9 cellular contexts compared by ENCODE assay signal in genomic region chr12:55720071-55720564, GRCh38. TPM values are rescaled to one million over a fixed set of nuclear protein-coding genes. Genes with fewer than 3 reads are reported as not detected.
DNase-seq lines count a peak whose midpoint lies in the region; ATAC-seq, FAIRE-seq and TF ChIP-seq lines count a peak whose summit lies in the region.
"Had no signal": no experiment of that assay in that cellular context is flagged by ENCODE, and none has a peak within 500 bp of the region (broad histone marks: within the 10 kb centered on the region; RNA-seq: fewer than 3 reads in every experiment).

A gene with protein sequence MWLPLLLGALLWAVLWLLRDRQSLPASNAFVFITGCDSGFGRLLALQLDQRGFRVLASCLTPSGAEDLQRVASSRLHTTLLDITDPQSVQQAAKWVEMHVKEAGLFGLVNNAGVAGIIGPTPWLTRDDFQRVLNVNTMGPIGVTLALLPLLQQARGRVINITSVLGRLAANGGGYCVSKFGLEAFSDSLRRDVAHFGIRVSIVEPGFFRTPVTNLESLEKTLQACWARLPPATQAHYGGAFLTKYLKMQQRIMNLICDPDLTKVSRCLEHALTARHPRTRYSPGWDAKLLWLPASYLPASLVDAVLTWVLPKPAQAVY (plus strand): TSS chr12:55720393. CDS start chr12:55721185, 792 bp downstream.

- H3F3A ChIP-seq in GM23338 (replicated peaks; ENCODE audit: low read depth) = peaks cover 18% of the 10 kb centered on the region; the same call in 1 of the 2 replicates

- H3K27ac ChIP-seq in GM23338 (ENCODE audit: low read depth) (no peak within 1 kb of the TSS; the same call in 1 of the 2 replicates), hepatocyte (peak within 1 kb of the TSS; percentile 95)

- H3K27me3 Mint-ChIP-seq in GM23338 (ENCODE audit: insufficient read depth, low read depth, poor library complexity) = peaks cover 28% of the 10 kb centered on the region
- H3K27me3 Mint-ChIP-seq in activated T-helper 17 cell treated with anti-CD3 and anti-CD28 coated beads, Interleukin-2, amount 50 U/mL, for 72 hours = no peaks in the 10 kb centered on the region

- H3K4me3 Mint-ChIP-seq in GM23338 = no peak within 1 kb of the TSS
- H3K4me3 Mint-ChIP-seq in activated T-helper 17 cell treated with anti-CD3 and anti-CD28 coated beads, Interleukin-2, amount 50 U/mL, for 72 hours = no peak within 1 kb of the TSS

- H3K79me2 ChIP-seq in GM23338 (replicated peaks; ENCODE audit: insufficient read depth) = peaks cover 10% of the 10 kb centered on the region; the same call in 1 of the 2 replicates
- H3K79me2 ChIP-seq in hepatocyte = peaks cover 40% of the 10 kb centered on the region

- TF ChIP-seq POLR2A in GM12891 (IDR thresholded peaks at IDR 0.05; ENCODE audit: low read depth, low read length) = no peak
- TF ChIP-seq POLR2A in GM12892 (IDR thresholded peaks at IDR 0.05; ENCODE audit: low read depth, low read length) = no peak

- 45% methylated on average over 6 of the region's 6 CpGs for WGBS in hepatocyte (ENCODE audit: low lambda C conversion rate, missing lambda C conversion rate)

- 0 out of 2 replicates have a peak, but pooled peaks cover 4% of the 10 kb centered on the region for H4K20me1 ChIP-seq in GM23338 (replicated peaks; ENCODE audit: insufficient read depth)
- H4K20me1 ChIP-seq in hepatocyte (ENCODE audit: insufficient read depth, poor library complexity, severe bottlenecking) = no peaks in the 10 kb centered on the region

- H3K27me3 ChIP-seq in GM23338 (ENCODE audit: insufficient read depth) (no peaks in the 10 kb centered on the region), hepatocyte (no peaks in the 10 kb centered on the region), skeletal muscle satellite cell (ENCODE audit: control insufficient read depth, insufficient read depth, low read length) (no peaks in the 10 kb centered on the region)

- H3K9ac ChIP-seq in skeletal muscle satellite cell (ENCODE audit: low read depth, low read length) = peak within 1 kb of the TSS; percentile 76

- peaks cover 21% of the 10 kb centered on the region for H3K36me3 Mint-ChIP-seq in GM23338 (ENCODE audit: low read depth)
- H3K36me3 Mint-ChIP-seq in activated T-helper 17 cell treated with anti-CD3 and anti-CD28 coated beads, Interleukin-2, amount 50 U/mL, for 72 hours (ENCODE audit: low read depth) = peaks cover 30% of the 10 kb centered on the region

- no peaks in the 10 kb centered on the region for H3K9me3 ChIP-seq in hepatocyte (ENCODE audit: low read depth)
- H3K9me3 ChIP-seq in skeletal muscle satellite cell (replicated peaks; ENCODE audit: low read length) = no peaks in the 10 kb centered on the region

- no peak within 1 kb of the TSS for H2AFZ ChIP-seq in GM23338
- H2AFZ ChIP-seq in hepatocyte = no peak within 1 kb of the TSS

- H3K4me2 ChIP-seq in GM23338 (no peak within 1 kb of the TSS), hepatocyte (peak within 1 kb of the TSS; percentile 73), skeletal muscle satellite cell (ENCODE audit: low read length) (peak within 1 kb of the TSS; percentile 89)

- peaks cover 38% of the 10 kb centered on the region for H3K4me1 Mint-ChIP-seq in GM23338
- H3K4me1 Mint-ChIP-seq in activated T-helper 17 cell treated with anti-CD3 and anti-CD28 coated beads, Interleukin-2, amount 50 U/mL, for 72 hours = peaks cover 28% of the 10 kb centered on the region

- H3K27ac Mint-ChIP-seq in GM23338 = 0 out of 2 replicates have a peak within 1 kb of the TSS, but pooled peaks have one; percentile 96
- no peak within 1 kb of the TSS for H3K27ac Mint-ChIP-seq in activated T-helper 17 cell treated with anti-CD3 and anti-CD28 coated beads, Interleukin-2, amount 50 U/mL, for 72 hours

- no peak for ATAC-seq in GM23338
- ATAC-seq in activated T-helper 17 cell treated with anti-CD3 and anti-CD28 coated beads, Interleukin-2, amount 50 U/mL, for 72 hours (replicated peaks) = no peak

- peaks cover 6% of the 10 kb centered on the region; the same call in 2 of the 3 replicates for H3K9me3 Mint-ChIP-seq in GM23338
- no peaks in the 10 kb centered on the region for H3K9me3 Mint-ChIP-seq in activated T-helper 17 cell treated with anti-CD3 and anti-CD28 coated beads, Interleukin-2, amount 50 U/mL, for 72 hours

- FAIRE-seq in GM12891 (lab: Jason Lieb, UNC) = no peak
- FAIRE-seq in GM12892 (lab: Jason Lieb, UNC) = no peak
- FAIRE-seq: colon had no signal

- TF ChIP-seq CTCF in GM23338 (conservative IDR thresholded peaks at IDR 0.05; ENCODE audit: low read depth in 2 of 2) = no peak
- no peak for TF ChIP-seq CTCF in hepatocyte (IDR thresholded peaks at IDR 0.05; ENCODE audit: poor library complexity)

- H3K4me3 ChIP-seq in GM23338 = no peak within 1 kb of the TSS
- H3K4me3 ChIP-seq in hepatocyte = no peak within 1 kb of the TSS
- H3K4me3 ChIP-seq in skeletal muscle satellite cell (ENCODE audit: low read length) = peak within 1 kb of the TSS; percentile 65

- H3K9me2 ChIP-seq in GM23338 (ENCODE audit: insufficient read depth) (no peaks in the 10 kb centered on the region), hepatocyte (replicated peaks; ENCODE audit: insufficient read depth) (no peaks in the 10 kb centered on the region)

- H3K36me3 ChIP-seq in GM23338 (ENCODE audit: insufficient read depth) = 0 out of 2 replicates have a peak, but pooled peaks cover 2% of the 10 kb centered on the region
- H3K36me3 ChIP-seq in hepatocyte (replicated peaks; ENCODE audit: insufficient read depth, low read depth) = no peaks in the 10 kb centered on the region
- H3K36me3 ChIP-seq in skeletal muscle satellite cell (ENCODE audit: insufficient read depth, low read length) = peaks cover 21% of the 10 kb centered on the region

- no peak for DNase-seq in GM23338 (ENCODE audit: low spot score)
- peak; percentile 90 for DNase-seq in hepatocyte (ENCODE audit: low spot score)
- no peak for DNase-seq in NCI-H2107 treated with DMSO at 0.1 percent for 48 hours (lab: John Stamatoyannopoulos, UW; ENCODE audit: unreplicated experiment)
- no peak for DNase-seq in GM12891 (ENCODE audit: insufficient read length, low spot score)
- DNase-seq in GM12892 (ENCODE audit: insufficient read length) = no peak
- no peak for DNase-seq in NCI-H1694 (lab: John Stamatoyannopoulos, UW)

- peaks cover 35% of the 10 kb centered on the region for H3K4me1 ChIP-seq in GM23338 (ENCODE audit: insufficient read depth)
- peaks cover 30% of the 10 kb centered on the region for H3K4me1 ChIP-seq in hepatocyte (ENCODE audit: insufficient read depth)
- H3K4me1 ChIP-seq in skeletal muscle satellite cell (ENCODE audit: control insufficient read depth, insufficient read depth, low read length) = peaks cover 88% of the 10 kb centered on the region

TF ChIP-seq in GM23338, 12 proteins besides CTCF, POLR2A, EP300 and RAD21 (continues in another document):
- no peak for TF ChIP-seq POLR2AphosphoS5 (IDR thresholded peaks at IDR 0.05; ENCODE audit: low read depth)

TF ChIP-seq in GM12891, 5 proteins besides CTCF, POLR2A, EP300 and RAD21:
- TF ChIP-seq POLR2AphosphoS5 (IDR thresholded peaks at IDR 0.05; ENCODE audit: low read depth, low read length) (no peak), SPI1 (IDR thresholded peaks at IDR 0.05; ENCODE audit: low read depth, low read length) (no peak), PAX5 (IDR thresholded peaks at IDR 0.05; ENCODE audit: insufficient read depth, low read length, severe bottlenecking) (no peak), TAF1 (IDR thresholded peaks at IDR 0.05; ENCODE audit: low read depth, low read length) (no peak), POU2F2 (IDR thresholded peaks at IDR 0.05; ENCODE audit: low read depth, low read length) (no peak)

RNA-seq across cellular contexts. Expression of the gene that starts here (rescaled TPM):
- total RNA-seq in GM23338 (2014; rRNA removed; shearing (Covaris generic)) = 1.7 and 7.5 TPM in 2 replicates
- polyA plus RNA-seq in GM23338 (2016; fragmentation: Nextera tagmentation; extraction: Ambion mirVana) (3.9 and 5.4 TPM in 2 replicates), hepatocyte (38.0 and 43.7 TPM in 2 replicates)
- 10 to 100 TPM; 13.0 to 13.5 TPM for total RNA-seq in activated T-helper 17 cell treated with anti-CD3 and anti-CD28 coated beads, Interleukin-2, amount 50 U/mL, for 72 hours
- 36.2 and 48.7 TPM in 2 replicates for total RNA-seq in hepatocyte
- total RNA-seq in skeletal muscle satellite cell (2012; rRNA removed) = 51.0 and 63.1 TPM in 2 replicates
- polyA plus RNA-seq in GM12891 (2012; ENCODE audit: low read depth, missing spikeins) = 7.2 TPM
- 3.9 TPM for polyA plus RNA-seq in GM12892 (2012; ENCODE audit: missing spikeins)
